8 cellular contexts compared by ENCODE assay signal in the genomic region with DNA sequence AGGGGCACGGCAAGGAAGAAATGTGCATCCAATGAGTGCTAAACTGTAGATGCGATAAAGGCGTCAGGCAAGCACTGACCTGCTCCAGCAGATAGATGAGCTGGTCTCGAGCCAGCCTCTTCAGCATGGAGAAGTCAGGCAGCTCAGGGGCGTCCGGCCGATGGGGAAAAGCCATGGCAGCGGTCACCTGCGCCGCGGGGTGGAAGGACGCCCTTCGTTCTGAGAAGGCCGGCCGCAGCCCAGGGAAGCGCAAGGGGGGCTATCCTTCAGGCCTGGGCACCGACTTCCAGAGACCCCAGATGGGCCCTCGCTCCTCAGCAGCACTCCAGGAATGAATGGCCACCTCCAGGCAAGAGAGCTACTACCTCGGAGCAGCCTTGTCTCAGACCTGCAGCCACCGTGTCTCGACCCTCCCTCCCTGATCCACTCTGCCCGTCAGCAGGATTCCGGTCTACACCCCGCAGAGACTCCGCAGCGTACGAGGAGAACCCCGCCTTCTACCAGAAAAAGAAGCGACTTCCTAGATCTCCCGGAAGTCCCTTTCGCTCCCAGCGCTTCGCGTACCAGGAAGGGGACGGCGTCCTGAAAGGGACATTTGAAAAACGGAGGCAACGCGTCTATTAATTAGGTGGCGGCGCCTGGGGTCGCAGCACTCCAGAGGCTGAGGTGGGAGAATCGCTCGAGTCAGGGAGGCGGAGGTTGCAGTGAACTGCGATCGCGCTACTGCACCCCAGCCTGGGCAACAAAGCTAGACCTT. TPM values are rescaled to one million over a fixed set of nuclear protein-coding genes. Genes with fewer than 3 reads are reported as not detected.
DNase-seq lines count a peak whose midpoint lies in the region; ATAC-seq, FAIRE-seq and TF ChIP-seq lines count a peak whose summit lies in the region.

TSS of gene VPS33B (minus strand) at position 520 of the 757 bp plus-strand sequence. CDS start at position 175, 345 bp downstream.

- no peaks in the 10 kb centered on the region for H3K4me1 ChIP-seq in NT2/D1 (ENCODE audit: insufficient read depth, insufficient read length)
- peaks cover 4% of the 10 kb centered on the region for H3K4me1 ChIP-seq in mesodermal cell (ENCODE audit: control insufficient read depth, insufficient read depth, low read length, poor library complexity, severe bottlenecking)

- POLR2A ChIA-PET in CD4-positive, alpha-beta T cell (lab: Charles Lee): interaction anchor here (1.0 to 1.1 kb wide), 4 partner anchors 11 to 90 kb away, joined by 3 to 5 read pairs (median 4); partner anchors contain the start of genes HDDC3 and RCCD1

- no peaks in the 10 kb centered on the region for H3K9me3 ChIP-seq in CD4-positive, alpha-beta T cell (ENCODE audit: control insufficient read depth, low read length)
- H3K9me3 ChIP-seq in NT2/D1 (ENCODE audit: insufficient read depth, low read length) (no peaks in the 10 kb centered on the region), mesodermal cell (ENCODE audit: control insufficient read depth, low read length) (no peaks in the 10 kb centered on the region)

- peaks cover 4% of the 10 kb centered on the region for H3K36me3 ChIP-seq in NT2/D1 (ENCODE audit: insufficient read depth, insufficient read length, low read length)
- peaks cover 8% of the 10 kb centered on the region for H3K36me3 ChIP-seq in mesodermal cell (ENCODE audit: control insufficient read depth, insufficient read depth, low read length)

- no peak for FAIRE-seq in HTR-8/SVneo (lab: Jason Lieb, UNC)

- H3K27me3 ChIP-seq in CD4-positive, alpha-beta T cell (ENCODE audit: control insufficient read depth, insufficient read depth, low read length): no peaks in the 10 kb centered on the region
- H3K27me3 ChIP-seq in NT2/D1 (ENCODE audit: insufficient read depth, insufficient read length): no peaks in the 10 kb centered on the region

- H3K4me3 Mint-ChIP-seq in CD4-positive, alpha-beta T cell: peak within 1 kb of the TSS; percentile 96
- peak within 1 kb of the TSS; percentile 97 for H3K4me3 Mint-ChIP-seq in activated CD8-positive, alpha-beta memory T cell treated with anti-CD3 and anti-CD28 coated beads, Interleukin-2, amount 10 ng/mL, durations not matched to agents 7 days and 5 days

- intact Hi-C loops in CD4-positive, alpha-beta T cell (cut with DNase I, micrococcal nuclease): loop anchor here in 1 of 2 experiments (5.0 kb wide), 1 partner anchor 65 kb away; no protein-coding TSS in a partner anchor

- H3K9me3 Mint-ChIP-seq in CD4-positive, alpha-beta T cell: no peaks in the 10 kb centered on the region
- no peaks in the 10 kb centered on the region for H3K9me3 Mint-ChIP-seq in activated CD8-positive, alpha-beta memory T cell treated with anti-CD3 and anti-CD28 coated beads, Interleukin-2, amount 10 ng/mL, durations not matched to agents 7 days and 5 days (ENCODE audit: low read depth)

- DNase-seq in CD4-positive, alpha-beta T cell: peak; percentile 52 to 74 (median 68)
- DNase-seq in GM20000 (ENCODE audit: low spot score) (peak; percentile 70), HTR-8/SVneo (ENCODE audit: insufficient read length, low spot score) (peak; percentile 72), NT2/D1 (ENCODE audit: low read depth, low spot score) (peak; percentile 83)
- DNase-seq in activated CD8-positive, alpha-beta memory T cell treated with anti-CD3 and anti-CD28 coated beads, Interleukin-2, amount 10 ng/mL, durations not matched to agents 7 days and 5 days: peak; percentile 86
- DNase-seq in stimulated activated CD8-positive, alpha-beta memory T cell treated with anti-CD3 and anti-CD28 coated beads, Interleukin-15, amount 100 ng/mL, for 24 hours (ENCODE audit: low read depth): peak; percentile 47

- no peak for TF ChIP-seq CTCF in CD4-positive, alpha-beta T cell (IDR thresholded peaks at IDR 0.05)
- no peak for TF ChIP-seq CTCF in GM20000 (IDR thresholded peaks at IDR 0.05; ENCODE audit: extremely low read depth, missing control alignments)

- ATAC-seq in CD4-positive, alpha-beta T cell (ENCODE audit: poor library complexity): peak; percentile 88
- ATAC-seq in activated CD8-positive, alpha-beta memory T cell treated with anti-CD3 and anti-CD28 coated beads, Interleukin-2, amount 10 ng/mL, durations not matched to agents 7 days and 5 days: peak; percentile 87

- peaks cover 48% of the 10 kb centered on the region for H3K4me1 Mint-ChIP-seq in CD4-positive, alpha-beta T cell (ENCODE audit: low read depth)
- peaks cover 39% of the 10 kb centered on the region for H3K4me1 Mint-ChIP-seq in activated CD8-positive, alpha-beta memory T cell treated with anti-CD3 and anti-CD28 coated beads, Interleukin-2, amount 10 ng/mL, durations not matched to agents 7 days and 5 days

- 1% methylated on average over 37 to 41 of the region's 48 CpGs for WGBS in mesodermal cell (ENCODE audit: insufficient coverage in 2 of 2), 2 experiments

- peak within 1 kb of the TSS; percentile 62 for H3K27ac ChIP-seq in CD4-positive, alpha-beta T cell (ENCODE audit: low read depth, low read length)
- no peak within 1 kb of the TSS for H3K27ac ChIP-seq in mesodermal cell (ENCODE audit: low read depth, low read length, severe bottlenecking)

- CTCF ChIA-PET in CD4-positive, alpha-beta T cell (lab: Charles Lee): interaction anchor here (0.9 to 2.6 kb wide), 3 partner anchors 28 to 91 kb away, joined by 3 to 11 read pairs (median 6); partner anchors contain the start of genes HDDC3 and RCCD1
- CTCF ChIA-PET in activated CD8-positive, alpha-beta memory T cell treated with anti-CD3 and anti-CD28 coated beads, Interleukin-2, amount 10 ng/mL, durations not matched to agents 7 days and 5 days (lab: Charles Lee): interaction anchor here (0.5 to 3.6 kb wide), 16 partner anchors 9 to 724 kb away, joined by 3 to 24 read pairs (median 4); partner anchors contain the start of genes HDDC3 and UNC45A

- in situ Hi-C loops in endometrial microvascular endothelial cells (cut with HindIII; ENCODE audit: inconsistent ontology term, low pct_unique_long_range_greater_than_20kb, low sequenced_read_pairs): no loop called here

- peak within 1 kb of the TSS; percentile 88 for H3K27ac Mint-ChIP-seq in CD4-positive, alpha-beta T cell
- peak within 1 kb of the TSS; percentile 85 for H3K27ac Mint-ChIP-seq in activated CD8-positive, alpha-beta memory T cell treated with anti-CD3 and anti-CD28 coated beads, Interleukin-2, amount 10 ng/mL, durations not matched to agents 7 days and 5 days

- peaks cover 24% of the 10 kb centered on the region for H3K36me3 Mint-ChIP-seq in CD4-positive, alpha-beta T cell (ENCODE audit: low read depth)
- peaks cover 4% of the 10 kb centered on the region for H3K36me3 Mint-ChIP-seq in activated CD8-positive, alpha-beta memory T cell treated with anti-CD3 and anti-CD28 coated beads, Interleukin-2, amount 10 ng/mL, durations not matched to agents 7 days and 5 days

- no peaks in the 10 kb centered on the region for H3K27me3 Mint-ChIP-seq in CD4-positive, alpha-beta T cell
- H3K27me3 Mint-ChIP-seq in activated CD8-positive, alpha-beta memory T cell treated with anti-CD3 and anti-CD28 coated beads, Interleukin-2, amount 10 ng/mL, durations not matched to agents 7 days and 5 days: no peaks in the 10 kb centered on the region

- H3K4me3 ChIP-seq in NT2/D1 (ENCODE audit: insufficient read length, low read depth) (peak within 1 kb of the TSS; percentile 92), mesodermal cell (ENCODE audit: extremely low read depth, insufficient read depth, low read length, poor library complexity, severe bottlenecking) (peak within 1 kb of the TSS; percentile 91)

- peak within 1 kb of the TSS; percentile 96 for H3K9ac ChIP-seq in NT2/D1 (ENCODE audit: insufficient read length, low read depth)

RNA-seq across cellular contexts. Expression of gene VPS33B, which starts in this region (rescaled TPM):
- 10 to 100 TPM; 17.2 to 23.8 TPM for total RNA-seq in CD4-positive, alpha-beta T cell
- 10 to 100 TPM; 19.5 to 24.1 TPM for total RNA-seq in activated CD8-positive, alpha-beta memory T cell treated with anti-CD3 and anti-CD28 coated beads, Interleukin-2, amount 10 ng/mL, durations not matched to agents 7 days and 5 days
- 17.4 TPM for total RNA-seq in endometrial microvascular endothelial cells (ENCODE audit: inconsistent ontology term)
- polyA plus RNA-seq in mesodermal cell (2013, experiment 1 of 2): 21.5 TPM
- 16.0 TPM for polyA plus RNA-seq in mesodermal cell (2013, experiment 2 of 2)
